In the genomic region with DNA sequence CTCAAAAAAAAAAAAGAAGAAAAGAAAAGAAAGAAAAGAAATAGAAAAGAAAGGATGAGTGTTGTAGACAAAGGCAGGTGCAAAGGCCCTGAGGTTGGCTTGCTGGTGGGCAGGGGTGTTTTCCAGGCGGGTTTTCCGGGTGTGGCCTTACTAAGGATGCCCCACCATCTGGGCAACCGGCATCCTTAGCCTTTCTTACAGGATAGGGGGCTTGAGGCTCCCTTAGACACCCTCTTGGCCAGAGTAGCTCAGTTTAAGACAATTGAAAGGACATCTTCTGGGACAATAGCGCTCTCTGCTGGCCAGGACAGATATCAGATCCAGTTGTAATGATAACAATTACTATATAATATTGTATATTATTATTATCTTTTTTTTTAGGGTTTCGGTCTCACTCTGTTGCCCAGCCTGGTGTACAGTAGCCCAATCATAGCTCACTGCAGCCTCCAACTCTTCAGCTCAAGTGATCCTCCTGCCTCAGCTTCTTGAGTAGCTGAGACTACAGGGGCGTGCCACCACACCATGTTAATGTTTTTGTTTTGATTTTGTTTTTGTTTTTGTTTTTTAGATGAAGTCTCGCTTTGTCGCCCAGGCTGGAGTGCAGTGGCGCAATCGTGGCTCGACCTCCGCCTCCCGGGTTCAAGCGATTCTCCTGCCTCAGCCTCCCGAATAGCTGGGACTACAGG, we compare ENCODE assay signal across 8 cellular contexts.
A peak's percentile ranks its signal among the peaks of the same experiment; 100 is the strongest.
DNase-seq lines count a peak whose midpoint lies in the region; ATAC-seq and TF ChIP-seq lines count a peak whose summit lies in the region.

No MANE protein-coding gene starts in this region.

- no peaks in the 10 kb centered on the region for H3K9me3 ChIP-seq in DOHH2 (ENCODE audit: control insufficient read depth, insufficient read depth, low read length)

- H3K27me3 ChIP-seq in DOHH2 (ENCODE audit: control insufficient read depth, low read length): 0 out of 2 replicates have a peak, but pooled peaks cover 4% of the 10 kb centered on the region

- ATAC-seq in HG02885 (IDR thresholded peaks at IDR 0.05; ENCODE audit: poor library complexity, unreplicated experiment): no peak

- no peak overlapping the region for H3K4me3 ChIP-seq in DOHH2 (ENCODE audit: low read length)
- H3K4me3 ChIP-seq in LNCaP clone FGC (ENCODE audit: low read depth, low read length): no peak overlapping the region

- no peak overlapping the region for H3K27ac ChIP-seq in DOHH2 (ENCODE audit: low read depth, low read length)

- H3K79me2 ChIP-seq in DOHH2 (ENCODE audit: control insufficient read depth, low read length): peaks cover 16% of the 10 kb centered on the region

- no peaks in the 10 kb centered on the region for H4K20me1 ChIP-seq in DOHH2 (ENCODE audit: control insufficient read depth, insufficient read depth, low read depth, low read length)

- DNase-seq in LNCaP clone FGC (ENCODE audit: low read depth): no peak
- peak; percentile 47 for DNase-seq in SKM-1 (lab: John Stamatoyannopoulos, UW; ENCODE audit: unreplicated experiment)
- DNase-seq in activated naive CD4-positive, alpha-beta T cell treated with anti-CD3 and anti-CD28 coated beads, Interleukin-2, amount 50 U/mL, for 16 hours: peak; percentile 72
- peak; percentile 62 for DNase-seq in iPS-NIHi11 (ENCODE audit: low spot score)
- DNase-seq in stimulated activated CD4-positive, alpha-beta T cell treated with anti-CD3 and anti-CD28 coated beads, Interleukin-4, amount 100 ng/mL, for 48 hours (ENCODE audit: low read depth in 2 of 2): peak; percentile 69 to 70
- DNase-seq in putamen (ENCODE audit: low spot score): no peak

- H3F3A ChIP-seq in DOHH2 (ENCODE audit: control insufficient read depth, insufficient read depth): peaks cover 4% of the 10 kb centered on the region

- TF ChIP-seq CTCF in DOHH2 (IDR thresholded peaks at IDR 0.05; ENCODE audit: low read depth, low read length, poor library complexity, severe bottlenecking) (peak; percentile 33), LNCaP clone FGC (IDR thresholded peaks at IDR 0.05; ENCODE audit: control insufficient read depth, extremely low read depth, insufficient read depth) (peak; percentile 46)

- no peak overlapping the region for H3K4me2 ChIP-seq in DOHH2 (ENCODE audit: low read length)

- H3K36me3 ChIP-seq in DOHH2 (ENCODE audit: control insufficient read depth, low read length): peaks cover 4% of the 10 kb centered on the region

- H3K4me1 ChIP-seq in DOHH2 (ENCODE audit: control insufficient read depth, low read length): peaks cover 22% of the 10 kb centered on the region

- no peaks in the 10 kb centered on the region for H3K9me2 ChIP-seq in DOHH2 (replicated peaks; ENCODE audit: control insufficient read depth, low read length)

Comparison
In these comparisons a context has a peak if more than half of its experiments do, and no peak if none do; other contexts are left out.
1. DNase-seq: peak in SKM-1 (single experiment), activated naive CD4-positive, alpha-beta T cell treated with anti-CD3 and anti-CD28 coated beads, Interleukin-2, amount 50 U/mL, for 16 hours (single experiment), iPS-NIHi11 (single experiment) and stimulated activated CD4-positive, alpha-beta T cell treated with anti-CD3 and anti-CD28 coated beads, Interleukin-4, amount 100 ng/mL, for 48 hours (2 of 2); none in LNCaP clone FGC (single experiment) and putamen (single experiment).